Comparison of ENCODE assay signal across 11 cellular contexts in genomic region chr14:103372552-103373304, GRCh38. TPM values are rescaled to one million over a fixed set of nuclear protein-coding genes. Genes with fewer than 3 reads are reported as not detected.
DNase-seq lines count a peak whose midpoint lies in the region; ATAC-seq and TF ChIP-seq lines count a peak whose summit lies in the region.
"Had no signal": no experiment of that assay in that cellular context is flagged by ENCODE, and none has a peak within 500 bp of the region (broad histone marks: within the 10 kb centered on the region; RNA-seq: fewer than 3 reads in every experiment).

No MANE protein-coding gene starts in this region.

- no peaks in the 10 kb centered on the region for H3K27me3 Mint-ChIP-seq in activated naive CD4-positive, alpha-beta T cell treated with anti-CD3 and anti-CD28 coated beads, Interleukin-2, amount 50 U/mL, for 24 hours

- BruUV-seq in PC-9 (replicated peaks; lab: Mats Ljungman, UMichigan): TSS peak; percentile 87

- peak overlapping the region; percentile 17 for H3K27ac Mint-ChIP-seq in activated naive CD4-positive, alpha-beta T cell treated with anti-CD3 and anti-CD28 coated beads, Interleukin-2, amount 50 U/mL, for 24 hours
- H3K27ac Mint-ChIP-seq: naive thymus-derived CD8-positive, alpha-beta T cell had no signal

- no peaks in the 10 kb centered on the region for H3K36me3 ChIP-seq in PC-9 (ENCODE audit: low read depth)
- no peaks in the 10 kb centered on the region for H3K36me3 ChIP-seq in skeletal muscle satellite cell (ENCODE audit: insufficient read depth, low read length)

- no peaks in the 10 kb centered on the region for H3K36me3 Mint-ChIP-seq in activated naive CD4-positive, alpha-beta T cell treated with anti-CD3 and anti-CD28 coated beads, Interleukin-2, amount 50 U/mL, for 24 hours
- H3K36me3 Mint-ChIP-seq: naive thymus-derived CD8-positive, alpha-beta T cell had no signal

- no peaks in the 10 kb centered on the region for H3K79me2 ChIP-seq in PC-9 (ENCODE audit: low read depth)

- H3K4me2 ChIP-seq in PC-9 (peak overlapping the region; percentile 31), skeletal muscle satellite cell (ENCODE audit: low read length) (peak overlapping the region; percentile 39)

- intact Hi-C loops in PC-9 (cut with micrococcal nuclease; ENCODE audit: unreplicated experiment): no loop called here

- no peaks in the 10 kb centered on the region for H3K9me3 Mint-ChIP-seq in activated naive CD4-positive, alpha-beta T cell treated with anti-CD3 and anti-CD28 coated beads, Interleukin-2, amount 50 U/mL, for 24 hours
- H3K9me3 Mint-ChIP-seq: naive thymus-derived CD8-positive, alpha-beta T cell had no signal

- no peaks in the 10 kb centered on the region for H3K9me3 ChIP-seq in PC-9 (ENCODE audit: insufficient read depth, low read depth)
- no peaks in the 10 kb centered on the region for H3K9me3 ChIP-seq in skeletal muscle satellite cell (replicated peaks; ENCODE audit: low read length)

- H3K4me1 Mint-ChIP-seq in activated naive CD4-positive, alpha-beta T cell treated with anti-CD3 and anti-CD28 coated beads, Interleukin-2, amount 50 U/mL, for 24 hours: no peaks in the 10 kb centered on the region
- H3K4me1 Mint-ChIP-seq: naive thymus-derived CD8-positive, alpha-beta T cell had no signal

- POLR2A ChIA-PET in PC-9 (lab: Charles Lee; ENCODE audit: unreplicated experiment): interaction anchor here (0.6 to 1.0 kb wide), 8 partner anchors 15 to 361 kb away, joined by 3 to 15 read pairs (median 4); no protein-coding TSS in a partner anchor

- peaks cover 34% of the 10 kb centered on the region for H3F3A ChIP-seq in PC-9 (ENCODE audit: insufficient read depth, low read depth)

- no peak for TF ChIP-seq CTCF in PC-9 (conservative IDR thresholded peaks at IDR 0.05)
- no peak for TF ChIP-seq CTCF in fibroblast of mammary gland (conservative IDR thresholded peaks at IDR 0.05; ENCODE audit: control insufficient read depth, insufficient read depth, low read depth, low read length)

- H4K20me1 ChIP-seq in PC-9 (ENCODE audit: insufficient read depth): no peaks in the 10 kb centered on the region

- H3K9ac ChIP-seq in skeletal muscle satellite cell (ENCODE audit: low read depth, low read length): peak overlapping the region; percentile 17

- CTCF ChIA-PET in PC-9 (lab: Charles Lee): interaction anchor here (0.6 to 1.3 kb wide), 4 partner anchors 17 to 266 kb away, joined by 3 to 16 read pairs (median 4); no protein-coding TSS in a partner anchor

- no peak overlapping the region for H2AFZ ChIP-seq in PC-9

- no peaks in the 10 kb centered on the region for H3K9me2 ChIP-seq in PC-9 (ENCODE audit: insufficient read depth)

- H3K4me3 ChIP-seq in PC-9: no peak overlapping the region
- H3K4me3 ChIP-seq in fibroblast of mammary gland (ENCODE audit: control insufficient read depth, low read depth, low read length): no peak overlapping the region
- no peak overlapping the region for H3K4me3 ChIP-seq in skeletal muscle satellite cell (ENCODE audit: low read length)

- no peaks in the 10 kb centered on the region for H3K27me3 ChIP-seq in PC-9 (ENCODE audit: insufficient read depth, low read depth)
- no peaks in the 10 kb centered on the region for H3K27me3 ChIP-seq in skeletal muscle satellite cell (ENCODE audit: control insufficient read depth, insufficient read depth, low read length)

- no peak for DNase-seq in activated naive CD4-positive, alpha-beta T cell (lab: John Stamatoyannopoulos, UW)
- DNase-seq in PC-9: peak; percentile 87 to 96
- peak; percentile 98 for DNase-seq in fibroblast of mammary gland (ENCODE audit: low read depth)
- DNase-seq in NCI-H187 (lab: John Stamatoyannopoulos, UW): no peak
- DNase-seq in SIG-M5 (lab: John Stamatoyannopoulos, UW): no peak
- DNase-seq: DMS153; naive thymus-derived CD8-positive, alpha-beta T cell; substantia nigra had no signal

- H3K4me1 ChIP-seq in PC-9 (replicated peaks; ENCODE audit: insufficient read depth) (peaks cover 27% of the 10 kb centered on the region), skeletal muscle satellite cell (ENCODE audit: control insufficient read depth, insufficient read depth, low read length) (peaks cover 12% of the 10 kb centered on the region)

- ATAC-seq in GM21367 (IDR thresholded peaks at IDR 0.05; ENCODE audit: unreplicated experiment): no peak
- ATAC-seq: naive thymus-derived CD8-positive, alpha-beta T cell had no signal

- peak overlapping the region; percentile 63 for H3K27ac ChIP-seq in PC-9

- H3K4me3 Mint-ChIP-seq in activated naive CD4-positive, alpha-beta T cell treated with anti-CD3 and anti-CD28 coated beads, Interleukin-2, amount 50 U/mL, for 24 hours: no peak overlapping the region
- H3K4me3 Mint-ChIP-seq: naive thymus-derived CD8-positive, alpha-beta T cell had no signal

RNA-seq across cellular contexts. Expression of gene MARK3, which starts 12.5 kb away (rescaled TPM):
- 189 and 191 TPM in 2 replicates for total RNA-seq in PC-9 (2021)
- 76.7 and 89.7 TPM in 2 replicates for total RNA-seq in skeletal muscle satellite cell (2012; rRNA removed)

RNA-seq across cellular contexts. Expression of gene EIF5, which starts 38.7 kb away (rescaled TPM):
- 310 and 330 TPM in 2 replicates for total RNA-seq in PC-9 (2021)
- 125 and 142 TPM in 2 replicates for total RNA-seq in skeletal muscle satellite cell (2012; rRNA removed)

Comparison
In these comparisons a context has a peak if more than half of its experiments do, and no peak if none do; other contexts are left out.
1. DNase-seq: peak in PC-9 (2 of 2) and fibroblast of mammary gland (single experiment); none in activated naive CD4-positive, alpha-beta T cell (0 of 4), NCI-H187 (0 of 2) and SIG-M5 (single experiment).